ENCODE assay signal across 8 cellular contexts in genomic region chr11:118295834-118296454, GRCh38. TPM values are rescaled to one million over a fixed set of nuclear protein-coding genes. Genes with fewer than 3 reads are reported as not detected.
DNase-seq lines count a peak whose midpoint lies in the region; ATAC-seq and TF ChIP-seq lines count a peak whose summit lies in the region.

No MANE protein-coding gene starts in this region.

- intact Hi-C loops in sigmoid colon (cut with DNase I), result no loop called here

- no peak overlapping the region for H2AFZ ChIP-seq in SK-N-SH (ENCODE audit: low read depth)

- H3K9me2 ChIP-seq in SK-N-SH, result no peaks in the 10 kb centered on the region

- no peak overlapping the region for H3K27ac ChIP-seq in SK-N-SH (ENCODE audit: low read depth in 2 of 2, low read length in 1 of 2)
- H3K27ac ChIP-seq in sigmoid colon, result no peak overlapping the region

- TF ChIP-seq POLR2A in sigmoid colon (IDR thresholded peaks at IDR 0.05), result no peak

- no peak overlapping the region for H3K9ac ChIP-seq in SK-N-SH
- H3K9ac ChIP-seq in adipocyte (ENCODE audit: low read length), result no peak overlapping the region

- no peak for DNase-seq in SK-N-SH
- DNase-seq in NCI-H82 treated with DMSO at 0.1 percent for 48 hours (lab: John Stamatoyannopoulos, UW; ENCODE audit: unreplicated experiment), result peak; percentile 3
- DNase-seq in adipocyte (ENCODE audit: low read depth), result peak; percentile 15
- DNase-seq in left lobe of liver (ENCODE audit: low spot score), result no peak
- DNase-seq in T-helper 9 cell, result no peak
- DNase-seq in sigmoid colon, result no peak

- TF ChIP-seq EP300 in SK-N-SH (IDR thresholded peaks at IDR 0.05; ENCODE audit: borderline replicate concordance in 1 of 2, low read depth in 1 of 2, low read length in 1 of 2) (no peak), sigmoid colon (IDR thresholded peaks at IDR 0.05) (no peak)

- WGBS in SK-N-SH (ENCODE audit: low lambda C conversion rate), result 18% methylated on average over 2 of the region's 2 CpGs
- WGBS in sigmoid colon, 2 donors, result 45 to 47% methylated on average over 2 of the region's 2 CpGs

- TF ChIP-seq CTCF in SK-N-SH (IDR thresholded peaks at IDR 0.05) (peak; percentile 45), sigmoid colon (IDR thresholded peaks at IDR 0.05) (no peak)

- CTCF ChIA-PET in SK-N-SH (lab: Yijun Ruan, JAX), result interaction anchor here (0.6 to 1.4 kb wide), 5 partner anchors 20 to 124 kb away, joined by 3 to 4 read pairs (median 3); no protein-coding TSS in a partner anchor

- no peaks in the 10 kb centered on the region for H4K20me1 ChIP-seq in SK-N-SH (ENCODE audit: insufficient read depth)

- H3K4me2 ChIP-seq in SK-N-SH, result no peak overlapping the region

- H3K9me3 ChIP-seq in SK-N-SH (no peaks in the 10 kb centered on the region), adipocyte (ENCODE audit: control insufficient read depth, low read length) (no peaks in the 10 kb centered on the region), sigmoid colon (no peaks in the 10 kb centered on the region)

- no peak for TF ChIP-seq RAD21 in SK-N-SH (IDR thresholded peaks at IDR 0.05; ENCODE audit: low read length)

- H3F3A ChIP-seq in SK-N-SH (replicated peaks; ENCODE audit: insufficient read depth), result no peaks in the 10 kb centered on the region

- H3K4me3 ChIP-seq in SK-N-SH (ENCODE audit: low read depth in 2 of 2, low read length in 1 of 2) (no peak overlapping the region; a peak in 1 of 4 replicates), adipocyte (ENCODE audit: low read length) (no peak overlapping the region), sigmoid colon (no peak overlapping the region)

- no peak for ATAC-seq in SK-N-SH treated with all-trans-retinoic acid at 6 μM for 48 hours
- ATAC-seq in left lobe of liver, result peak; percentile 82
- ATAC-seq in HG03354 (IDR thresholded peaks at IDR 0.05; ENCODE audit: poor library complexity, severe bottlenecking, unreplicated experiment), result no peak

- no peaks in the 10 kb centered on the region for H3K79me2 ChIP-seq in SK-N-SH (ENCODE audit: insufficient read depth)

- H3K4me1 ChIP-seq in SK-N-SH (ENCODE audit: control insufficient read depth in 1 of 2, insufficient read depth in 2 of 2, low read depth in 1 of 2, low read length in 1 of 2) (no peaks in the 10 kb centered on the region), adipocyte (ENCODE audit: control insufficient read depth, insufficient read depth, low read length) (no peaks in the 10 kb centered on the region), sigmoid colon (peaks cover 0 to 7% (median 0%) of the 10 kb centered on the region in 4 donors)

- POLR2A ChIA-PET in SK-N-SH (lab: Yijun Ruan, JAX), result no interaction called here

- H3K27me3 ChIP-seq in SK-N-SH (ENCODE audit: insufficient read depth) (no peaks in the 10 kb centered on the region; the same call in 1 of the 2 replicates), adipocyte (replicated peaks; ENCODE audit: control insufficient read depth, insufficient read depth, low read length) (peaks cover 16% of the 10 kb centered on the region), sigmoid colon (no peaks in the 10 kb centered on the region)

- H3K36me3 ChIP-seq in SK-N-SH (replicated peaks in 1 of 2; ENCODE audit: control insufficient read depth in 1 of 2, insufficient read depth in 2 of 2, low read length in 1 of 2), result no peaks in the 10 kb centered on the region
- H3K36me3 ChIP-seq in adipocyte (ENCODE audit: control insufficient read depth, insufficient read depth, low read length, severe bottlenecking), result no peaks in the 10 kb centered on the region
- H3K36me3 ChIP-seq in sigmoid colon, result no peaks in the 10 kb centered on the region

TF ChIP-seq in SK-N-SH, 30 proteins besides CTCF, POLR2A, EP300 and RAD21:
- TF ChIP-seq RXRA (IDR thresholded peaks at IDR 0.05; ENCODE audit: borderline replicate concordance, low read depth) (no peak), TEAD4 (IDR thresholded peaks at IDR 0.05; ENCODE audit: borderline replicate concordance, insufficient read depth) (no peak)

TF ChIP-seq in SK-N-SH treated with all-trans-retinoic acid at 6 μM for 48 hours, 23 proteins besides CTCF, POLR2A, EP300 and RAD21 (continues in another document):
- TF ChIP-seq BACH2 (CRISPR knock-in tag; IDR thresholded peaks at IDR 0.05; ENCODE audit: borderline replicate concordance) (no peak), CREB5 (CRISPR knock-in tag; IDR thresholded peaks at IDR 0.05; ENCODE audit: low read depth) (no peak), PPARA (CRISPR knock-in tag; IDR thresholded peaks at IDR 0.05; ENCODE audit: borderline replicate concordance) (no peak), ESRRG (CRISPR knock-in tag; IDR thresholded peaks at IDR 0.05) (no peak), POU6F1 (CRISPR knock-in tag; IDR thresholded peaks at IDR 0.05; ENCODE audit: borderline replicate concordance, low read depth) (no peak), ZNF70 (CRISPR knock-in tag; IDR thresholded peaks at IDR 0.05) (no peak), ZNF565 (CRISPR knock-in tag; conservative IDR thresholded peaks at IDR 0.05; ENCODE audit: low read depth) (no peak), RARB (CRISPR knock-in tag; IDR thresholded peaks at IDR 0.05) (no peak), CSDC2 (CRISPR knock-in tag; IDR thresholded peaks at IDR 0.05) (no peak), ZNF8 (CRISPR knock-in tag; IDR thresholded peaks at IDR 0.05) (no peak)

RNA-seq across cellular contexts. Expression of gene CD3E, which starts 8.6 kb away (rescaled TPM):
- polyA plus RNA-seq in SK-N-SH (2012; rRNA removed) (not detected in 2 replicates), sigmoid colon (10 to 100 TPM in 1 of 3 donors, 1 to 10 TPM in 1, under 1 TPM in 1; 0.92 to 42.3 (median 1.2) TPM)
- not detected in 2 replicates for polyA plus RNA-seq in SK-N-SH (2012; cell fraction: cytosol; rRNA removed)
- not detected in 2 replicates for polyA plus RNA-seq in SK-N-SH (2012; cell fraction: nucleus; rRNA removed)
- total RNA-seq in left lobe of liver (1.5 TPM), sigmoid colon (under 1 TPM in 2 of 4 donors, not detected in 2; 0.28 to 0.36 TPM)

RNA-seq across cellular contexts. Expression of gene MPZL2, which starts 31.8 kb away (rescaled TPM):
- polyA plus RNA-seq in SK-N-SH (2012; rRNA removed), result 6.2 and 8.6 TPM in 2 replicates
- 6.5 and 6.8 TPM in 2 replicates for polyA plus RNA-seq in SK-N-SH (2012; cell fraction: cytosol; rRNA removed)
- 5.9 and 9.3 TPM in 2 replicates for polyA plus RNA-seq in SK-N-SH (2012; cell fraction: nucleus; rRNA removed)
- total RNA-seq in left lobe of liver, result 18.6 TPM
- total RNA-seq in sigmoid colon, result 10 to 100 TPM in 1 of 4 donors, 1 to 10 TPM in 3; 7.7 to 12.8 (median 8.3) TPM
- polyA plus RNA-seq in sigmoid colon, result 10 to 100 TPM in 2 of 3 donors, 1 to 10 TPM in 1; 9.6 to 27.6 (median 13.9) TPM

RNA-seq across cellular contexts. Expression of gene MPZL3, which starts 43.8 kb away (rescaled TPM):
- polyA plus RNA-seq in SK-N-SH (2012; rRNA removed) (0.38 and 0.70 TPM in 2 replicates), sigmoid colon (1 to 10 TPM; 2.4 to 6.2 (median 4.4) TPM)
- polyA plus RNA-seq in SK-N-SH (2012; cell fraction: cytosol; rRNA removed), result 0.52 and 1.0 TPM in 2 replicates
- 0.23 and 0.43 TPM in 2 replicates for polyA plus RNA-seq in SK-N-SH (2012; cell fraction: nucleus; rRNA removed)
- total RNA-seq in left lobe of liver (5.8 TPM), sigmoid colon (under 1 TPM; 0.16 to 0.55 (median 0.31) TPM)

RNA-seq across cellular contexts. Expression of gene CD3D, which starts 46.6 kb away (rescaled TPM):
- polyA plus RNA-seq in SK-N-SH (2012; rRNA removed), result 0.44 TPM in 1 of 2 replicates, not detected in the other
- 0.15 and 0.20 TPM in 2 replicates for polyA plus RNA-seq in SK-N-SH (2012; cell fraction: cytosol; rRNA removed)
- 0.23 TPM in 1 of 2 replicates, not detected in the other for polyA plus RNA-seq in SK-N-SH (2012; cell fraction: nucleus; rRNA removed)
- total RNA-seq in left lobe of liver, result 1.6 TPM
- total RNA-seq in sigmoid colon, result 1 to 10 TPM in 2 of 4 donors, not detected in 2; 1.4 to 1.7 TPM
- polyA plus RNA-seq in sigmoid colon, result 10 to 100 TPM in 1 of 3 donors, 1 to 10 TPM in 1, not detected in 1; 2.5 to 57.0 TPM

RNA-seq across cellular contexts. Expression of gene CD3G, which starts 48.2 kb away (rescaled TPM):
- polyA plus RNA-seq in SK-N-SH (2012; rRNA removed), result not detected in 2 replicates
- not detected in 2 replicates for polyA plus RNA-seq in SK-N-SH (2012; cell fraction: cytosol; rRNA removed)
- polyA plus RNA-seq in SK-N-SH (2012; cell fraction: nucleus; rRNA removed), result not detected in 2 replicates
- total RNA-seq in left lobe of liver, result 0.23 TPM
- 1 to 10 TPM in 1 of 4 donors, under 1 TPM in 2, not detected in 1; 0.66 to 3.5 (median 0.71) TPM for total RNA-seq in sigmoid colon
- polyA plus RNA-seq in sigmoid colon, result 1 to 10 TPM in 1 of 3 donors, not detected in 2; 7.8 TPM

Comparison
In these comparisons a context has a peak if more than half of its experiments do, and no peak if none do; other contexts are left out.
1. DNase-seq: peak in NCI-H82 treated with DMSO at 0.1 percent for 48 hours (single experiment) and adipocyte (single experiment); none in SK-N-SH (single experiment), left lobe of liver (single experiment), T-helper 9 cell (single experiment) and sigmoid colon (single experiment).